Comparison of ENCODE assay signal across 1 cellular context in the genomic region with DNA sequence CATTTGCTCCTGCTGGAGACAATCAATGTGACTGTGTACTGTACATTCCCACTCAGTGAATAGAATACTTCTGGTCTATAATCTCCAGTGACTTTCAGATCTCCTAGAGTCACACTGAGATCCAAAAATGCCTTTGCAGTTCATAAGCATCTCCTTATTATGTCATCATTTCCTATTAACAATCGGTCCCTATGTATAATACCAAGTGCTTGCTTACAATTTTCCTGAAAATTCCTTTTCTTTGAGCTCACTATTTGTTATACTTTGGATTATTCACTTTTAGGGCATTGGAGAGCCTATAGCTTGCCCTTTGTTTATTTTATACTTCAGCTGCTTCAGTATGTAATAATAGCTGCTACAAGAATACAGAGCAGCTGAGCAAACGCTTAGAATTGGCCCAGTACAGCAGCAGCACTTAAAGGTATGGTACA.
TF ChIP-seq lines count a peak whose summit lies in the region.

No MANE protein-coding gene starts in this region.

TF ChIP-seq in IMR-90, 13 proteins besides CTCF, POLR2A, EP300 and RAD21:
- TF ChIP-seq, protein P1, sequence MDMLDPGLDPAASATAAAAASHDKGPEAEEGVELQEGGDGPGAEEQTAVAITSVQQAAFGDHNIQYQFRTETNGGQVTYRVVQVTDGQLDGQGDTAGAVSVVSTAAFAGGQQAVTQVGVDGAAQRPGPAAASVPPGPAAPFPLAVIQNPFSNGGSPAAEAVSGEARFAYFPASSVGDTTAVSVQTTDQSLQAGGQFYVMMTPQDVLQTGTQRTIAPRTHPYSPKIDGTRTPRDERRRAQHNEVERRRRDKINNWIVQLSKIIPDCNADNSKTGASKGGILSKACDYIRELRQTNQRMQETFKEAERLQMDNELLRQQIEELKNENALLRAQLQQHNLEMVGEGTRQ (IDR thresholded peaks at IDR 0.05; ENCODE audit: low read depth, low read length) = no peak
- TF ChIP-seq SMC3 (IDR thresholded peaks at IDR 0.05; ENCODE audit: low read depth, low read length) (no peak), RCOR1 (IDR thresholded peaks at IDR 0.05; ENCODE audit: insufficient replicate concordance, low read length) (no peak), FOS (IDR thresholded peaks at IDR 0.05; ENCODE audit: low read depth, low read length) (0 out of 2 replicates have a peak, but pooled peaks have one; percentile 7), RFX5 (IDR thresholded peaks at IDR 0.05; ENCODE audit: low read depth, low read length) (no peak), BHLHE40 (IDR thresholded peaks at IDR 0.05; ENCODE audit: low read depth, low read length) (no peak; the same call in 1 of the 2 replicates), NFE2L2 (IDR thresholded peaks at IDR 0.05; ENCODE audit: low read depth, low read length) (no peak), MAZ (IDR thresholded peaks at IDR 0.05; ENCODE audit: borderline replicate concordance, low read depth, low read length) (no peak), CHD1 (IDR thresholded peaks at IDR 0.05; ENCODE audit: low read depth, low read length) (no peak), CEBPB (IDR thresholded peaks at IDR 0.05; ENCODE audit: low read depth, low read length) (peak; percentile 36; the same call in 1 of the 2 replicates), MAFK (IDR thresholded peaks at IDR 0.05; ENCODE audit: low read depth, low read length) (peak; percentile 20; the same call in 1 of the 2 replicates), MXI1 (IDR thresholded peaks at IDR 0.05; ENCODE audit: borderline replicate concordance, low read depth, low read length) (no peak)
- TF ChIP-seq, protein P2, sequence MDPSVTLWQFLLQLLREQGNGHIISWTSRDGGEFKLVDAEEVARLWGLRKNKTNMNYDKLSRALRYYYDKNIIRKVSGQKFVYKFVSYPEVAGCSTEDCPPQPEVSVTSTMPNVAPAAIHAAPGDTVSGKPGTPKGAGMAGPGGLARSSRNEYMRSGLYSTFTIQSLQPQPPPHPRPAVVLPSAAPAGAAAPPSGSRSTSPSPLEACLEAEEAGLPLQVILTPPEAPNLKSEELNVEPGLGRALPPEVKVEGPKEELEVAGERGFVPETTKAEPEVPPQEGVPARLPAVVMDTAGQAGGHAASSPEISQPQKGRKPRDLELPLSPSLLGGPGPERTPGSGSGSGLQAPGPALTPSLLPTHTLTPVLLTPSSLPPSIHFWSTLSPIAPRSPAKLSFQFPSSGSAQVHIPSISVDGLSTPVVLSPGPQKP (IDR thresholded peaks at IDR 0.05; ENCODE audit: borderline replicate concordance, low read depth, low read length) = no peak
TF ChIP-seq in IMR-90: peak in this region for 3.
